20 cellular contexts compared by ENCODE assay signal in genomic region chr5:72693001-72693442, GRCh38.
DNase-seq lines count a peak whose midpoint lies in the region; ATAC-seq and TF ChIP-seq lines count a peak whose summit lies in the region.
"Had no signal": no experiment of that assay in that cellular context is flagged by ENCODE, and none has a peak within 500 bp of the region (broad histone marks: within the 10 kb centered on the region; RNA-seq: fewer than 3 reads in every experiment).

No MANE protein-coding gene starts in this region.

- intact Hi-C loops in dorsolateral prefrontal cortex (cut with DNase I), result no loop called here

- TF ChIP-seq CTCF in BE2C (IDR thresholded peaks at IDR 0.05; ENCODE audit: low read depth, low read length), result no peak
- no peak for TF ChIP-seq CTCF in cardiac fibroblast (IDR thresholded peaks at IDR 0.05; ENCODE audit: low read depth, low read length)
- no peak for TF ChIP-seq CTCF in dorsolateral prefrontal cortex (IDR thresholded peaks at IDR 0.05 in 54 of 56, conservative IDR thresholded peaks at IDR 0.05 in 2 of 56; ENCODE audit: low read depth in 1 of 56, partially characterized antibody in 56 of 56)

- ATAC-seq in HG02852 (IDR thresholded peaks at IDR 0.05; ENCODE audit: unreplicated experiment), result no peak
- ATAC-seq: activated CD8-positive, alpha-beta memory T cell treated with anti-CD3 and anti-CD28 coated beads, Interleukin-2, amount 10 ng/mL, durations not matched to agents 7 days and 5 days; activated T-helper 17 cell treated with anti-CD3 and anti-CD28 coated beads, Interleukin-2, amount 50 U/mL, for 72 hours; heart left ventricle; left lung; Right ventricle myocardium inferior had no signal

- H3K9me3 ChIP-seq in BE2C, result no peaks in the 10 kb centered on the region
- H3K9me3 ChIP-seq: heart left ventricle, left lung, tibial nerve had no signal

- no peaks in the 10 kb centered on the region for H3K36me3 ChIP-seq in BE2C
- H3K36me3 ChIP-seq: heart left ventricle, left lung, tibial nerve had no signal

- DNase-seq in BE2C, result peak; percentile 61
- peak; percentile 43 for DNase-seq in NCI-H1436 (lab: John Stamatoyannopoulos, UW)
- DNase-seq in cardiac fibroblast (ENCODE audit: low read depth in 2 of 2), result peak; percentile 56 to 63
- peak; percentile 31 for DNase-seq in left kidney (ENCODE audit: low read depth, low spot score)
- no peak for DNase-seq in dorsolateral prefrontal cortex
- no peak for DNase-seq in amygdala (lab: John Stamatoyannopoulos, UW)
- no peak for DNase-seq in Kasumi-1 (lab: John Stamatoyannopoulos, UW)
- DNase-seq: activated CD4-positive, alpha-beta T cell treated with anti-CD3 and anti-CD28 coated beads for 48 hours; activated CD8-positive, alpha-beta memory T cell treated with anti-CD3 and anti-CD28 coated beads, Interleukin-2, amount 10 ng/mL, durations not matched to agents 7 days and 5 days; CD4-positive, alpha-beta T cell; dermis blood vessel endothelial cell; DMS 273 treated with DMSO at 0.1 percent for 48 hours; heart left ventricle; left lung; stimulated activated CD4-positive, alpha-beta T cell treated with anti-CD3 and anti-CD28 coated beads, Interleukin-4, amount 100 ng/mL, for 24 hours had no signal

- H3K27ac ChIP-seq in dorsolateral prefrontal cortex, result no peak overlapping the region
- H3K27ac ChIP-seq: epithelial cell of prostate, left lung, tibial nerve had no signal

- H3K4me3 ChIP-seq in BE2C (ENCODE audit: low read depth, low read length), result peak overlapping the region; percentile 41
- no peak overlapping the region for H3K4me3 ChIP-seq in cardiac fibroblast (replicated peaks in 1 of 2; ENCODE audit: low read depth in 2 of 2, low read length in 2 of 2)
- H3K4me3 ChIP-seq in dorsolateral prefrontal cortex, result no peak overlapping the region
- H3K4me3 ChIP-seq: heart left ventricle, left lung, tibial nerve had no signal

- peaks cover 39% of the 10 kb centered on the region for H3K4me1 ChIP-seq in BE2C
- H3K4me1 ChIP-seq: heart left ventricle, left lung had no signal

- H3K27me3 ChIP-seq in BE2C (no peaks in the 10 kb centered on the region), dorsolateral prefrontal cortex (no peaks in the 10 kb centered on the region)
- H3K27me3 ChIP-seq: left lung, tibial nerve had no signal

Comparison
In these comparisons a context has a peak if more than half of its experiments do, and no peak if none do; other contexts are left out.
1. DNase-seq: peak in BE2C (single experiment), NCI-H1436 (single experiment), cardiac fibroblast (2 of 2) and left kidney (single experiment); none in dorsolateral prefrontal cortex (0 of 10), amygdala (0 of 56) and Kasumi-1 (0 of 2).